In genomic region chr18:7070466-7070865, GRCh38 we compare ENCODE assay signal across 24 cellular contexts. TPM values are rescaled to one million over a fixed set of nuclear protein-coding genes. Genes with fewer than 3 reads are reported as not detected.
"Had no signal": no experiment of that assay in that cellular context is flagged by ENCODE, and none has a peak within 500 bp of the region (broad histone marks: within the 10 kb centered on the region; RNA-seq: fewer than 3 reads in every experiment).

No MANE protein-coding gene starts in this region.

- H3K36me3 ChIP-seq: esophagus squamous epithelium, heart left ventricle, pancreas, right lobe of liver, suprapubic skin, thyroid gland, uterus had no signal

- H3K27me3 Mint-ChIP-seq: type B pancreatic cell had no signal

- H3K4me1 ChIP-seq: esophagus squamous epithelium, heart left ventricle, psoas muscle, right lobe of liver, suprapubic skin, uterus had no signal

- FAIRE-seq: pancreas had no signal

- H3K9me3 Mint-ChIP-seq: type B pancreatic cell had no signal

- H3K4me3 ChIP-seq: esophagus squamous epithelium, heart left ventricle, lung, pancreas, psoas muscle, right lobe of liver, suprapubic skin, thyroid gland, uterus had no signal

- H3K27ac ChIP-seq: esophagus squamous epithelium, heart left ventricle, pancreas, psoas muscle, right lobe of liver, suprapubic skin, thyroid gland, uterus had no signal

- H3K4me1 Mint-ChIP-seq: naive thymus-derived CD4-positive, alpha-beta T cell; stimulated activated effector memory CD8-positive, alpha-beta T cell treated with anti-CD3 and anti-CD28 coated beads, Interleukin-12 subunit alpha, Interleukin-12 subunit beta, amount 100 ng/mL, for 72 hours had no signal

- H3K27ac Mint-ChIP-seq: effector memory CD8-positive, alpha-beta T cell; naive thymus-derived CD4-positive, alpha-beta T cell; stimulated activated effector memory CD8-positive, alpha-beta T cell treated with anti-CD3 and anti-CD28 coated beads, Interleukin-12 subunit alpha, Interleukin-12 subunit beta, amount 100 ng/mL, for 72 hours had no signal

- DNase-seq: effector memory CD8-positive, alpha-beta T cell; esophagus squamous epithelium; foreskin fibroblast; heart left ventricle; hippocampal formation; left colon; left ventricle myocardium superior; mesenchymal stem cell; naive thymus-derived CD4-positive, alpha-beta T cell; occipital lobe; pancreas; psoas muscle; retina; right lobe of liver; stimulated activated CD4-positive, alpha-beta T cell treated with anti-CD3 and anti-CD28 coated beads, Interleukin-4, amount 100 ng/mL, for 1 hour; stimulated activated CD8-positive, alpha-beta memory T cell treated with anti-CD3 and anti-CD28 coated beads, Interleukin-4, amount 100 ng/mL, for 48 hours; stimulated activated naive CD8-positive, alpha-beta T cell treated with anti-CD3 and anti-CD28 coated beads, Interleukin-15, Interleukin-2, amounts not matched to agents 100 U/mL and 50 U/mL, for 24 hours; thyroid gland; uterus had no signal

- H3K9me3 ChIP-seq: esophagus squamous epithelium, heart left ventricle, pancreas, psoas muscle, right lobe of liver, suprapubic skin, thyroid gland, uterus had no signal

- H3K36me3 Mint-ChIP-seq: naive thymus-derived CD4-positive, alpha-beta T cell; stimulated activated effector memory CD8-positive, alpha-beta T cell treated with anti-CD3 and anti-CD28 coated beads, Interleukin-12 subunit alpha, Interleukin-12 subunit beta, amount 100 ng/mL, for 72 hours; type B pancreatic cell had no signal

- H3K4me3 Mint-ChIP-seq: effector memory CD8-positive, alpha-beta T cell; naive thymus-derived CD4-positive, alpha-beta T cell; stimulated activated effector memory CD8-positive, alpha-beta T cell treated with anti-CD3 and anti-CD28 coated beads, Interleukin-12 subunit alpha, Interleukin-12 subunit beta, amount 100 ng/mL, for 72 hours; type B pancreatic cell had no signal

- H3K27me3 ChIP-seq: esophagus squamous epithelium, pancreas, right lobe of liver, suprapubic skin, thyroid gland, uterus had no signal

RNA-seq across cellular contexts. Expression of gene LAMA1, which starts 47.1 kb away (rescaled TPM):
- total RNA-seq: mononuclear cell; naive thymus-derived CD4-positive, alpha-beta T cell had no signal
- polyA plus RNA-seq: naive thymus-derived CD4-positive, alpha-beta T cell had no signal
